Comparison of ENCODE assay signal across 12 cellular contexts in genomic region chr6:64249129-64249528, GRCh38.
"Had no signal": no experiment of that assay in that cellular context is flagged by ENCODE, and none has a peak within 500 bp of the region (broad histone marks: within the 10 kb centered on the region; RNA-seq: fewer than 3 reads in every experiment).

No MANE protein-coding gene starts in this region.

- H3K27ac ChIP-seq: adrenal gland, esophagus squamous epithelium, gastroesophageal sphincter, upper lobe of left lung had no signal

- H3K4me3 ChIP-seq: adrenal gland, esophagus squamous epithelium, gastroesophageal sphincter, hepatocyte, upper lobe of left lung had no signal

- ATAC-seq: gastroesophageal sphincter, T-helper 17 cell had no signal

- H3K27me3 ChIP-seq: adrenal gland, esophagus squamous epithelium, gastroesophageal sphincter, hepatocyte, upper lobe of left lung had no signal

- H3K27me3 Mint-ChIP-seq: activated B cell treated with CpG ODN at 0.5 μM for 24 hours; activated CD4-positive, alpha-beta T cell treated with anti-CD3 and anti-CD28 coated beads, Interleukin-2, amount 10 ng/mL, durations not matched to agents 7 days and 5 days; activated naive CD4-positive, alpha-beta T cell treated with anti-CD3 and anti-CD28 coated beads, Interleukin-2, amount 10 ng/mL, durations not matched to agents 7 days and 5 days; T-helper 17 cell had no signal

- H3K4me1 ChIP-seq: adrenal gland, esophagus squamous epithelium, gastroesophageal sphincter, upper lobe of left lung had no signal

- DNase-seq: activated B cell treated with CpG ODN at 0.5 μM for 24 hours; activated CD4-positive, alpha-beta T cell treated with anti-CD3 and anti-CD28 coated beads, Interleukin-2, amount 10 ng/mL, durations not matched to agents 7 days and 5 days; activated naive CD4-positive, alpha-beta T cell treated with anti-CD3 and anti-CD28 coated beads, Interleukin-2, amount 10 ng/mL, durations not matched to agents 7 days and 5 days; adrenal gland; esophagus squamous epithelium; stimulated activated CD4-positive, alpha-beta T cell treated with anti-CD3 and anti-CD28 coated beads, Interleukin-12 subunit alpha, Interleukin-12 subunit beta, amount 100 ng/mL, for 4 hours; stimulated activated naive CD4-positive, alpha-beta T cell treated with Interleukin-2 at 50 U/mL for 16 hours; T-helper 17 cell; upper lobe of left lung had no signal

- H3K9me3 ChIP-seq: adrenal gland, esophagus squamous epithelium, gastroesophageal sphincter, upper lobe of left lung had no signal

- H3K4me3 Mint-ChIP-seq: activated B cell treated with CpG ODN at 0.5 μM for 24 hours; activated CD4-positive, alpha-beta T cell treated with anti-CD3 and anti-CD28 coated beads, Interleukin-2, amount 10 ng/mL, durations not matched to agents 7 days and 5 days; activated naive CD4-positive, alpha-beta T cell treated with anti-CD3 and anti-CD28 coated beads, Interleukin-2, amount 10 ng/mL, durations not matched to agents 7 days and 5 days; T-helper 17 cell had no signal

- H3K4me1 Mint-ChIP-seq: activated B cell treated with CpG ODN at 0.5 μM for 24 hours; activated CD4-positive, alpha-beta T cell treated with anti-CD3 and anti-CD28 coated beads, Interleukin-2, amount 10 ng/mL, durations not matched to agents 7 days and 5 days; activated naive CD4-positive, alpha-beta T cell treated with anti-CD3 and anti-CD28 coated beads, Interleukin-2, amount 10 ng/mL, durations not matched to agents 7 days and 5 days; T-helper 17 cell had no signal

- H3K36me3 ChIP-seq: adrenal gland, esophagus squamous epithelium, gastroesophageal sphincter, upper lobe of left lung had no signal

- H3K9me3 Mint-ChIP-seq: activated naive CD4-positive, alpha-beta T cell treated with anti-CD3 and anti-CD28 coated beads, Interleukin-2, amount 10 ng/mL, durations not matched to agents 7 days and 5 days had no signal

- H3K27ac Mint-ChIP-seq: activated B cell treated with CpG ODN at 0.5 μM for 24 hours; activated CD4-positive, alpha-beta T cell treated with anti-CD3 and anti-CD28 coated beads, Interleukin-2, amount 10 ng/mL, durations not matched to agents 7 days and 5 days; activated naive CD4-positive, alpha-beta T cell treated with anti-CD3 and anti-CD28 coated beads, Interleukin-2, amount 10 ng/mL, durations not matched to agents 7 days and 5 days; activated T-helper 2 cell treated with anti-CD3 and anti-CD28 coated beads, Interferon-gamma antibody, Interleukin-2, Interleukin-4, amounts not matched to agents 10 μg/mL and 5 μg/mL and 100 μg/mL, durations not matched to agents 14 hours and 24 hours and 36 hours; T-helper 17 cell had no signal

- H3K36me3 Mint-ChIP-seq: activated naive CD4-positive, alpha-beta T cell treated with anti-CD3 and anti-CD28 coated beads, Interleukin-2, amount 10 ng/mL, durations not matched to agents 7 days and 5 days had no signal
